22 cellular contexts compared by ENCODE assay signal in genomic region chr1:5730272-5731109, GRCh38.
DNase-seq lines count a peak whose midpoint lies in the region; ATAC-seq and TF ChIP-seq lines count a peak whose summit lies in the region.
"Had no signal": no experiment of that assay in that cellular context is flagged by ENCODE, and none has a peak within 500 bp of the region (broad histone marks: within the 10 kb centered on the region; RNA-seq: fewer than 3 reads in every experiment).

No MANE protein-coding gene starts in this region.

- no peak overlapping the region for H3K27ac ChIP-seq in lower lobe of right lung
- H3K27ac ChIP-seq in upper lobe of right lung: no peak overlapping the region
- no peak overlapping the region for H3K27ac ChIP-seq in vagina
- H3K27ac ChIP-seq: KMS-11 had no signal

- no peak for TF ChIP-seq CTCF in chondrocyte (IDR thresholded peaks at IDR 0.05)
- TF ChIP-seq CTCF in lower lobe of right lung (IDR thresholded peaks at IDR 0.05): no peak
- no peak for TF ChIP-seq CTCF in upper lobe of right lung (IDR thresholded peaks at IDR 0.05)
- no peak for TF ChIP-seq CTCF in vagina (IDR thresholded peaks at IDR 0.05)

- no peak for TF ChIP-seq POLR2A in vagina (IDR thresholded peaks at IDR 0.05)

- intact Hi-C loops in Right ventricle myocardium superior (cut with DNase I): no loop called here
- intact Hi-C loops in Right ventricle myocardium inferior (cut with DNase I): no loop called here
- intact Hi-C loops in lower lobe of right lung (cut with DNase I): no loop called here
- intact Hi-C loops in upper lobe of right lung (cut with DNase I): no loop called here
- intact Hi-C loops in vagina (cut with DNase I): no loop called here

- H3K4me3 Mint-ChIP-seq in chondrocyte (ENCODE audit: unreplicated experiment): no peak overlapping the region
- H3K4me3 Mint-ChIP-seq: CD8-positive, alpha-beta T cell had no signal

- H3K4me1 ChIP-seq in lower lobe of right lung (no peaks in the 10 kb centered on the region), upper lobe of right lung (no peaks in the 10 kb centered on the region), vagina (no peaks in the 10 kb centered on the region)

- DNase-seq in Right ventricle myocardium superior (peak; percentile 17), Right ventricle myocardium inferior (ENCODE audit: missing footprints) (no peak), chondrocyte (ENCODE audit: low spot score) (peak; percentile 69), lower lobe of right lung (peak; percentile 15), upper lobe of right lung (peak; percentile 52), dedifferentiated amniotic fluid mesenchymal stem cell (ENCODE audit: extremely low spot score) (no peak), vagina (ENCODE audit: extremely low spot score in 2 of 2) (no peak)
- DNase-seq in activated CD8-positive, alpha-beta memory T cell treated with anti-CD3 and anti-CD28 coated beads for 24 hours: no peak
- DNase-seq: AML-193; C1 segment of cervical spinal cord; Calu3; CD8-positive, alpha-beta T cell; GOT3; IMR-90; NCI-H1105 treated with DMSO at 0.1 percent for 48 hours; NCI-H2029 treated with DMSO at 0.1 percent for 48 hours; NCI-H345; NCI-H524; NCI-H774; SHP77 had no signal

- H3K27me3 Mint-ChIP-seq in chondrocyte (ENCODE audit: low read depth): peaks cover 7% of the 10 kb centered on the region

- H3K4me3 ChIP-seq in lower lobe of right lung (no peak overlapping the region), upper lobe of right lung (no peak overlapping the region), vagina (no peak overlapping the region)

- H3K4me1 Mint-ChIP-seq in chondrocyte (ENCODE audit: low read depth): no peaks in the 10 kb centered on the region

- H3K36me3 Mint-ChIP-seq in chondrocyte (ENCODE audit: low read depth): no peaks in the 10 kb centered on the region
- H3K36me3 Mint-ChIP-seq: CD8-positive, alpha-beta T cell had no signal

- H3K27ac Mint-ChIP-seq in chondrocyte (ENCODE audit: unreplicated experiment): no peak overlapping the region
- H3K27ac Mint-ChIP-seq: CD8-positive, alpha-beta T cell had no signal

- peaks cover 27% of the 10 kb centered on the region for H3K27me3 ChIP-seq in lower lobe of right lung (ENCODE audit: low read depth)
- peaks cover 24% of the 10 kb centered on the region for H3K27me3 ChIP-seq in upper lobe of right lung
- no peaks in the 10 kb centered on the region for H3K27me3 ChIP-seq in vagina

- H3K9me3 ChIP-seq in lower lobe of right lung: no peaks in the 10 kb centered on the region
- no peaks in the 10 kb centered on the region for H3K9me3 ChIP-seq in upper lobe of right lung
- H3K9me3 ChIP-seq in vagina: no peaks in the 10 kb centered on the region

- ATAC-seq in Right ventricle myocardium superior (ENCODE audit: poor library complexity): no peak
- ATAC-seq in Right ventricle myocardium inferior: no peak
- no peak for ATAC-seq in lower lobe of right lung
- no peak for ATAC-seq in upper lobe of right lung
- ATAC-seq: CD8-positive, alpha-beta T cell; HCT116 had no signal

- H3K9me3 Mint-ChIP-seq in chondrocyte (ENCODE audit: low read depth): no peaks in the 10 kb centered on the region
- H3K9me3 Mint-ChIP-seq: CD8-positive, alpha-beta T cell had no signal

- H3K36me3 ChIP-seq in lower lobe of right lung: no peaks in the 10 kb centered on the region
- no peaks in the 10 kb centered on the region for H3K36me3 ChIP-seq in upper lobe of right lung
- H3K36me3 ChIP-seq in vagina: no peaks in the 10 kb centered on the region

Comparison
In these comparisons a context has a peak if more than half of its experiments do, and no peak if none do; other contexts are left out.
1. DNase-seq: peak in Right ventricle myocardium superior (single experiment), chondrocyte (single experiment), lower lobe of right lung (single experiment) and upper lobe of right lung (single experiment); none in Right ventricle myocardium inferior (single experiment), dedifferentiated amniotic fluid mesenchymal stem cell (single experiment), activated CD8-positive, alpha-beta memory T cell treated with anti-CD3 and anti-CD28 coated beads for 24 hours (single experiment) and vagina (0 of 2).